ENCODE assay signal across 1 cellular context in the genomic region with DNA sequence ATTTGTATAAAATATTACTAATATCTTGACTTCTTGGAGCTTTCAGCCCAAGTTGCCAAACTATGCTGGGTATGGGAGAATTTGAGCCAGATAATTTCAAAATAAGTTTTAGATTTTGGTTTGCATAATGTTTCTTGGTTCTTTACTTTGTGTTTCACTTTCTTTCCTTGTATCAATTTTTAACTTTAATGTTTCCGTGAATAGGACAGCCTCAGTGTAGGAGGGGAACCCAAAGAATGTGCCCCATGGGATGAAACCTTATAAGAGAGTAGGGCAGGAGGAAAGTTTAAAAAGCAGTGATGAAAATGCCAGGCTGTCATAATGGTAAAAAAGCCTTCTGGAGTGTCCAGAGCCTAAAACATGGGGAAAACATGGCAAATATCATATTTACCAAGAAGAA.
TF ChIP-seq lines count a peak whose summit lies in the region.

No MANE protein-coding gene starts in this region.

TF ChIP-seq in HCT116, 20 proteins besides CTCF, POLR2A, EP300 and RAD21 (continued from another document):
- TF ChIP-seq, protein P1, sequence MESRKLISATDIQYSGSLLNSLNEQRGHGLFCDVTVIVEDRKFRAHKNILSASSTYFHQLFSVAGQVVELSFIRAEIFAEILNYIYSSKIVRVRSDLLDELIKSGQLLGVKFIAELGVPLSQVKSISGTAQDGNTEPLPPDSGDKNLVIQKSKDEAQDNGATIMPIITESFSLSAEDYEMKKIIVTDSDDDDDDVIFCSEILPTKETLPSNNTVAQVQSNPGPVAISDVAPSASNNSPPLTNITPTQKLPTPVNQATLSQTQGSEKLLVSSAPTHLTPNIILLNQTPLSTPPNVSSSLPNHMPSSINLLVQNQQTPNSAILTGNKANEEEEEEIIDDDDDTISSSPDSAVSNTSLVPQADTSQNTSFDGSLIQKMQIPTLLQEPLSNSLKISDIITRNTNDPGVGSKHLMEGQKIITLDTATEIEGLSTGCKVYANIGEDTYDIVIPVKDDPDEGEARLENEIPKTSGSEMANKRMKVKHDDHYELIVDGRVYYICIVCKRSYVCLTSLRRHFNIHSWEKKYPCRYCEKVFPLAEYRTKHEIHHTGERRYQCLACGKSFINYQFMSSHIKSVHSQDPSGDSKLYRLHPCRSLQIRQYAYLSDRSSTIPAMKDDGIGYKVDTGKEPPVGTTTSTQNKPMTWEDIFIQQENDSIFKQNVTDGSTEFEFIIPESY (IDR thresholded peaks at IDR 0.05; ENCODE audit: extremely low read depth, insufficient replicate concordance, low read length): no peak
- no peak for TF ChIP-seq SP1 (IDR thresholded peaks at IDR 0.05; ENCODE audit: low read depth)
- no peak for TF ChIP-seq ELF1 (IDR thresholded peaks at IDR 0.05; ENCODE audit: borderline replicate concordance, low read depth)
- no peak for TF ChIP-seq FOSL1 (IDR thresholded peaks at IDR 0.05; ENCODE audit: low read depth)
TF ChIP-seq in HCT116: peak in this region for 0.
